28 cellular contexts compared by ENCODE assay signal in genomic region chr10:117612113-117612512, GRCh38.
"Had no signal": no experiment of that assay in that cellular context is flagged by ENCODE, and none has a peak within 500 bp of the region (broad histone marks: within the 10 kb centered on the region; RNA-seq: fewer than 3 reads in every experiment).

No MANE protein-coding gene starts in this region.

- H3K4me1 ChIP-seq: colonic mucosa, esophagus squamous epithelium, gastrocnemius medialis, gastroesophageal sphincter had no signal

- H3K27me3 ChIP-seq: colonic mucosa, esophagus squamous epithelium had no signal

- H3K36me3 ChIP-seq: colonic mucosa, esophagus muscularis mucosa, esophagus squamous epithelium, gastrocnemius medialis, gastroesophageal sphincter, heart left ventricle, heart right ventricle had no signal

- H3K27ac Mint-ChIP-seq: dendritic cell treated with granulocyte-macrophage colony-stimulating factor and Interleukin-4, amounts not matched to agents 40 ng/mL and 50 ng/mL, for 4 days; effector memory CD8-positive, alpha-beta T cell; endodermal cell had no signal

- H3K9me3 ChIP-seq: colonic mucosa, esophagus muscularis mucosa, esophagus squamous epithelium, gastrocnemius medialis, gastroesophageal sphincter, heart left ventricle, heart right ventricle had no signal

- DNase-seq: colonic mucosa; cortex of kidney; dorsolateral prefrontal cortex; effector CD4-positive, alpha-beta T cell; effector CD8-positive, alpha-beta T cell; effector memory CD4-positive, alpha-beta T cell; effector memory CD8-positive, alpha-beta T cell; erythroblast; esophagus squamous epithelium; foreskin fibroblast; foreskin keratinocyte; foreskin melanocyte; gastrocnemius medialis; glutamatergic neuron; head of caudate nucleus; heart left ventricle; heart right ventricle had no signal

- FAIRE-seq: colon, endometrium, endothelial cell of umbilical vein, frontal cortex had no signal

- H3K9me3 Mint-ChIP-seq: dendritic cell treated with granulocyte-macrophage colony-stimulating factor and Interleukin-4, amounts not matched to agents 40 ng/mL and 50 ng/mL, for 4 days; endodermal cell had no signal

- H3K4me3 Mint-ChIP-seq: dendritic cell treated with granulocyte-macrophage colony-stimulating factor and Interleukin-4, amounts not matched to agents 40 ng/mL and 50 ng/mL, for 4 days; effector memory CD8-positive, alpha-beta T cell; endodermal cell had no signal

- ATAC-seq: effector memory CD8-positive, alpha-beta T cell; esophagus mucosa; foreskin keratinocyte; gastrocnemius medialis; gastroesophageal sphincter; heart left ventricle; heart right ventricle had no signal

- H3K27ac ChIP-seq: colonic mucosa, coronary artery, dorsolateral prefrontal cortex, epithelial cell of prostate, esophagus muscularis mucosa, esophagus squamous epithelium, foreskin keratinocyte, gastrocnemius medialis, gastroesophageal sphincter, heart left ventricle, heart right ventricle had no signal

- H3K4me3 ChIP-seq: colonic mucosa, coronary artery, dorsolateral prefrontal cortex, esophagus muscularis mucosa, esophagus squamous epithelium, gastrocnemius medialis, gastroesophageal sphincter, heart left ventricle, heart right ventricle had no signal
